In the genomic region with DNA sequence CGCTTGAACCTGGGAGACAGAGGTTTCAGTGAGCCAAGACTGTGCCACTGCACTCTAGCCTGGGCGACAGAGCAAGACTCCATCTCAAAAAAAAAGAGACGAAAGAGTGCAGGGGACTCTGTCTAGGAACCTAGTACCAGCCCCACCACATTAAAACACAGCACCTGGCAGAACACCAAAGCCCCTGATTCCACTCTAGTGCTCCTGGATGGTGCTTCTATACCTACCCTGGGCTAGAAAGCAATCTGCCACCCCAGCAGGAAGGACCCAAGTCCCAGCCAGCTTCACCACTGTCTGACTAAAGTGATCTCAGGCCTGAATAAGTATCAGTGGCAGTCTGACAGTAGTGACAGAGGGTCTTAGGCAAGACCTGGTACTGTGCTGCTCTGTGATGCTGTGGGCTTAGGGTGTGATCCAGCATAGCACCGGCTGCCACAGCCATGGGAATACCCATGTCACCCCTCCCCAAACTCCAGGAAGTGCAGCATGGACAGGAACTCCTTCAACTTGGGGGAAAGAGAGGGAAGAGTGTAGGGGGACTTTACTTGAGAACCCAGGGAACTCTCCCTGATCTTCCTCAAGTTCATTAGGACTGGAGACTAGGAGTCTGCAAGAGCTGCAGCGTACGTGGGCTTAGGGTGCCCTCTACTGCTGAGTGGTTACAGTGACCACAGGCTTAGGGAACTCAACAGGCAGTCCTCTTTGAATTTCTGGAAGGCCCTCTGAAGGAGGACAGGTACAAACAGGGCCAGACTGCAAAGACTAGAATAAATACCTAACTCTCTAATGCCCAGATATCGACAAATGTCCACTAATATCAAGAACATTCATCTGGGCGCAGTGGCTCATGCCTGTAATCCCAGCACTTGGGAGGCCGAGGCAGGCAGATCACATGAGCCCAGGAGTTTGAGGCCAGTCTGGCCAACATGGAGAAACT, we compare ENCODE assay signal across 8 cellular contexts. TPM values are rescaled to one million over a fixed set of nuclear protein-coding genes. Genes with fewer than 3 reads are reported as not detected.
DNase-seq lines count a peak whose midpoint lies in the region; ATAC-seq lines count a peak whose summit lies in the region.

No MANE protein-coding gene starts in this region.

- no peaks in the 10 kb centered on the region for H3K27me3 Mint-ChIP-seq in activated CD4-positive, alpha-beta T cell treated with anti-CD3 and anti-CD28 coated beads, Interleukin-2, amount 10 ng/mL, durations not matched to agents 7 days and 5 days

- no peak overlapping the region for H3K27ac Mint-ChIP-seq in activated CD4-positive, alpha-beta T cell treated with anti-CD3 and anti-CD28 coated beads, Interleukin-2, amount 10 ng/mL, durations not matched to agents 7 days and 5 days

- no peak overlapping the region for H3K4ac ChIP-seq in mesendoderm (ENCODE audit: low read depth, low read length)

- no peak overlapping the region for H3K9ac ChIP-seq in mesendoderm (ENCODE audit: low read length)

- H3K4me1 ChIP-seq in mesendoderm (ENCODE audit: control insufficient read depth, low read depth, low read length): no peaks in the 10 kb centered on the region

- H3K4me2 ChIP-seq in mesendoderm (ENCODE audit: low read length): no peak overlapping the region

- no peaks in the 10 kb centered on the region for H3K79me2 ChIP-seq in mesendoderm (ENCODE audit: control insufficient read depth, insufficient read depth, low read length)

- no peaks in the 10 kb centered on the region for H3K36me3 Mint-ChIP-seq in activated CD4-positive, alpha-beta T cell treated with anti-CD3 and anti-CD28 coated beads, Interleukin-2, amount 10 ng/mL, durations not matched to agents 7 days and 5 days (ENCODE audit: low read depth)

- H2BK5ac ChIP-seq in mesendoderm (ENCODE audit: low read length): no peak overlapping the region

- DNase-seq in CMK (ENCODE audit: low read depth) (peak; percentile 77), NCI-H526 treated with DMSO at 0.1 percent for 48 hours (lab: John Stamatoyannopoulos, UW) (peak; percentile 52), ecto neural progenitor cell (ENCODE audit: low spot score) (peak; percentile 84), mesendoderm (peak; percentile 94)
- DNase-seq in activated CD4-positive, alpha-beta T cell treated with anti-CD3 and anti-CD28 coated beads, Interleukin-2, amount 10 ng/mL, durations not matched to agents 7 days and 5 days: peak; percentile 82
- peak; percentile 21 to 26 for DNase-seq in stimulated activated CD8-positive, alpha-beta memory T cell treated with anti-CD3 and anti-CD28 coated beads, Interleukin-7, amount 100 ng/mL, for 1 hour (ENCODE audit: low read depth in 2 of 2)

- CTCF ChIA-PET in activated CD4-positive, alpha-beta T cell treated with anti-CD3 and anti-CD28 coated beads, Interleukin-2, amount 10 ng/mL, durations not matched to agents 7 days and 5 days (lab: Charles Lee): interaction anchor here (0.5 to 3.2 kb wide), 10 partner anchors 12 to 322 kb away, joined by 3 to 13 read pairs (median 3); no protein-coding TSS in a partner anchor

- no peak overlapping the region for H3K56ac ChIP-seq in mesendoderm (ENCODE audit: low read length)

- H3K27ac ChIP-seq in mesendoderm (ENCODE audit: low read depth, low read length): no peak overlapping the region

- no peak overlapping the region for H2BK15ac ChIP-seq in mesendoderm (replicated peaks; ENCODE audit: low read depth)

- peak; percentile 50 for ATAC-seq in HG02759 (IDR thresholded peaks at IDR 0.05; ENCODE audit: unreplicated experiment)
- no peak for ATAC-seq in GM19452 (IDR thresholded peaks at IDR 0.05; ENCODE audit: unreplicated experiment)

- no CpG with 5 or more reads among the region's 9 CpGs for WGBS in mesendoderm (ENCODE audit: extremely low coverage, insufficient coverage, low lambda C conversion rate)

- H3K36me3 ChIP-seq in mesendoderm (ENCODE audit: control insufficient read depth, insufficient read depth, low read length): no peaks in the 10 kb centered on the region

- no peaks in the 10 kb centered on the region for H3K27me3 ChIP-seq in mesendoderm (ENCODE audit: insufficient read depth, low read length, poor library complexity)

- H4K5ac ChIP-seq in mesendoderm (ENCODE audit: low read length): no peak overlapping the region

- no peaks in the 10 kb centered on the region for H3K79me1 ChIP-seq in mesendoderm (ENCODE audit: low read length)

- no peak overlapping the region for H2BK120ac ChIP-seq in mesendoderm (ENCODE audit: low read depth, low read length)

- no peak overlapping the region for H3K18ac ChIP-seq in mesendoderm (ENCODE audit: low read length)

- H2AK5ac ChIP-seq in mesendoderm (ENCODE audit: low read length): no peak overlapping the region

- no peak overlapping the region for H3K4me3 ChIP-seq in mesendoderm (ENCODE audit: low read length)

- POLR2A ChIA-PET in activated CD4-positive, alpha-beta T cell treated with anti-CD3 and anti-CD28 coated beads, Interleukin-2, amount 10 ng/mL, durations not matched to agents 7 days and 5 days (lab: Charles Lee): no interaction called here

- H3K4me1 Mint-ChIP-seq in activated CD4-positive, alpha-beta T cell treated with anti-CD3 and anti-CD28 coated beads, Interleukin-2, amount 10 ng/mL, durations not matched to agents 7 days and 5 days: peaks cover 6% of the 10 kb centered on the region

- no peak overlapping the region for H3K23ac ChIP-seq in mesendoderm (ENCODE audit: low read length)

- H4K8ac ChIP-seq in mesendoderm (ENCODE audit: low read depth, low read length): no peak overlapping the region

- H3K4me3 Mint-ChIP-seq in activated CD4-positive, alpha-beta T cell treated with anti-CD3 and anti-CD28 coated beads, Interleukin-2, amount 10 ng/mL, durations not matched to agents 7 days and 5 days: no peak overlapping the region

- H3K9me3 Mint-ChIP-seq in activated CD4-positive, alpha-beta T cell treated with anti-CD3 and anti-CD28 coated beads, Interleukin-2, amount 10 ng/mL, durations not matched to agents 7 days and 5 days: no peaks in the 10 kb centered on the region

RNA-seq across cellular contexts. Expression of a gene that starts 30.0 kb away (rescaled TPM):
- total RNA-seq in activated CD4-positive, alpha-beta T cell treated with anti-CD3 and anti-CD28 coated beads, Interleukin-2, amount 10 ng/mL, durations not matched to agents 7 days and 5 days: under 1 TPM; 0.07 to 0.12 TPM
- 1.7 TPM for polyA plus RNA-seq in mesendoderm (2013, experiment 1 of 2)
- 1.3 TPM for polyA plus RNA-seq in mesendoderm (2013, experiment 2 of 2)

RNA-seq across cellular contexts. Expression of a gene that starts 40.9 kb away (rescaled TPM):
- total RNA-seq in activated CD4-positive, alpha-beta T cell treated with anti-CD3 and anti-CD28 coated beads, Interleukin-2, amount 10 ng/mL, durations not matched to agents 7 days and 5 days: under 1 TPM; 0.77 to 0.89 TPM
- polyA plus RNA-seq in mesendoderm (2013, experiment 1 of 2): not detected
- polyA plus RNA-seq in mesendoderm (2013, experiment 2 of 2): not detected

Comparison
In these comparisons a context has a peak if more than half of its experiments do, and no peak if none do; other contexts are left out.
1. DNase-seq: peak in every context shown above with its lines; median percentile 94 in mesendoderm; 84 in ecto neural progenitor cell; 82 in activated CD4-positive, alpha-beta T cell treated with anti-CD3 and anti-CD28 coated beads, Interleukin-2, amount 10 ng/mL, durations not matched to agents 7 days and 5 days; 77 in CMK; 52 in NCI-H526 treated with DMSO at 0.1 percent for 48 hours; 24 in stimulated activated CD8-positive, alpha-beta memory T cell treated with anti-CD3 and anti-CD28 coated beads, Interleukin-7, amount 100 ng/mL, for 1 hour.